17 cellular contexts compared by ENCODE assay signal in the genomic region with DNA sequence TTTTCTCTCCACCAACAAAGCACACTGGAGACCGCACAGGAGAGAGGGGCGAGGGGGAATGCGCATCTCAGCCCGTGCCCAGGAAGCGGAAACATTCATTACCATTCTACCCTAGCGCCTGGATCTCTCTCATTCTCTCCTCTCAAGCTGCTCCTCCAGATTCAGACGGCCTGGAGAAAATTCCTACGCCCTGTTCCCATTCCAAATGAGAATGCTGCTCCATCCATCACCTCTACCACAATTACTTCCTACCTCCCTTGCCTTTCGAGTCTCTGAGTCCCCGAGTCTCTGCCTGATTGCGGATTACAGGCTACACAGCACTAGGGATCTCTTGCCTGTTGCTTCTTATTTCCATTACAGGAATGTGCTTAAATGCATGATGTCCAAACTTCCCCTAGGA.
"Had no signal": no experiment of that assay in that cellular context is flagged by ENCODE, and none has a peak within 500 bp of the region (broad histone marks: within the 10 kb centered on the region; RNA-seq: fewer than 3 reads in every experiment).

No MANE protein-coding gene starts in this region.

- H3K4me3 ChIP-seq: mucosa of descending colon, transverse colon had no signal

- H3K9me3 ChIP-seq: mucosa of descending colon, transverse colon had no signal

- H3K27me3 ChIP-seq: dorsolateral prefrontal cortex, transverse colon had no signal

- H3K27ac ChIP-seq: transverse colon had no signal

- DNase-seq: activated CD4-positive, alpha-beta T cell treated with anti-CD3 and anti-CD28 coated beads, Interleukin-2, amount 50 U/mL, for 1 hour; activated naive CD4-positive, alpha-beta T cell; activated naive CD8-positive, alpha-beta T cell treated with anti-CD3 and anti-CD28 coated beads, Interleukin-2, amount 10 ng/mL, durations not matched to agents 7 days and 5 days; glutamatergic neuron; islet precursor cell; mucosa of descending colon; naive thymus-derived CD8-positive, alpha-beta T cell; nucleus accumbens; posterior cingulate gyrus; stimulated activated CD4-positive, alpha-beta T cell treated with anti-CD3 and anti-CD28 coated beads, Interleukin-15, amount 100 ng/mL, for 24 hours; stimulated activated CD4-positive, alpha-beta T cell treated with anti-CD3 and anti-CD28 coated beads, Interleukin-4, amount 100 ng/mL, for 1 hour; stimulated activated naive CD4-positive, alpha-beta T cell; transverse colon had no signal

- ATAC-seq: activated CD4-positive, CD25-positive, alpha-beta regulatory T cell treated with anti-CD3 and anti-CD28 coated beads, Interleukin-2, amount 50 U/mL, for 24 hours; esophagus mucosa; left lobe of liver; mucosa of descending colon; naive thymus-derived CD8-positive, alpha-beta T cell had no signal
